8 cellular contexts compared by ENCODE assay signal in genomic region chr11:59668950-59669610, GRCh38. TPM values are rescaled to one million over a fixed set of nuclear protein-coding genes. Genes with fewer than 3 reads are reported as not detected.
DNase-seq lines count a peak whose midpoint lies in the region; ATAC-seq, FAIRE-seq and TF ChIP-seq lines count a peak whose summit lies in the region.

TSS of gene PATL1 (minus strand) at chr11:59669037. CDS start at chr11:59668895, 142 bp downstream.

- peak; percentile 96 for ATAC-seq in HG03439 (IDR thresholded peaks at IDR 0.05; ENCODE audit: unreplicated experiment)

- DNase-seq in AML-193 (lab: John Stamatoyannopoulos, UW) (peak; percentile 96 to 97), NCI-H510A treated with DMSO at 0.1 percent for 48 hours (lab: John Stamatoyannopoulos, UW) (peak; percentile 93), chondrocyte (ENCODE audit: low spot score) (peak; percentile 99), kidney (peak; percentile 100)
- peak; percentile 96 for DNase-seq in activated CD4-positive, alpha-beta T cell treated with anti-CD3 and anti-CD28 coated beads for 24 hours (ENCODE audit: low read depth in 2 of 2)
- DNase-seq in stimulated activated CD4-positive, alpha-beta T cell treated with anti-CD3 and anti-CD28 coated beads, Interleukin-15, amount 100 ng/mL, for 24 hours: peak; percentile 99

- intact Hi-C loops in kidney (cut with DNase I): no loop called here

- peak; percentile 78 for TF ChIP-seq POLR2A in GM19193 (IDR thresholded peaks at IDR 0.05; ENCODE audit: extremely low read depth, insufficient read depth, insufficient read length)

- H3K4me3 ChIP-seq in kidney (ENCODE audit: low read length in 2 of 2): peak within 1 kb of the TSS; percentile 90 to 93

- peak within 1 kb of the TSS; percentile 100 for H3K27ac ChIP-seq in kidney (ENCODE audit: low read depth in 2 of 2, low read length in 2 of 2)

- TF ChIP-seq CTCF in chondrocyte (IDR thresholded peaks at IDR 0.05) (no peak), kidney (IDR thresholded peaks at IDR 0.05; ENCODE audit: borderline replicate concordance, extremely low read depth, insufficient read depth) (no peak)

- H3K36me3 ChIP-seq in kidney (ENCODE audit: control insufficient read depth in 1 of 2, insufficient read depth in 2 of 2, low read length in 2 of 2): peaks cover 2 to 15% of the 10 kb centered on the region in 2 donors

- no peaks in the 10 kb centered on the region for H3K9me3 Mint-ChIP-seq in chondrocyte (ENCODE audit: low read depth)

- H3K4me1 Mint-ChIP-seq in chondrocyte (ENCODE audit: low read depth): peaks cover 27% of the 10 kb centered on the region

- peaks cover 12 to 16% of the 10 kb centered on the region in 2 donors for H3K4me1 ChIP-seq in kidney (ENCODE audit: control insufficient read depth in 1 of 2, insufficient read depth in 1 of 2, low read depth in 1 of 2, low read length in 2 of 2)

- H3K27me3 Mint-ChIP-seq in chondrocyte (ENCODE audit: low read depth): no peaks in the 10 kb centered on the region

- no peaks in the 10 kb centered on the region for H3K9me3 ChIP-seq in kidney (ENCODE audit: control insufficient read depth in 1 of 2, low read length in 2 of 2)

- peaks cover 12% of the 10 kb centered on the region for H3K36me3 Mint-ChIP-seq in chondrocyte (ENCODE audit: low read depth)

- peak within 1 kb of the TSS; percentile 100 for H3K27ac Mint-ChIP-seq in chondrocyte (ENCODE audit: unreplicated experiment)

- peak within 1 kb of the TSS; percentile 94 for H3K4me3 Mint-ChIP-seq in chondrocyte (ENCODE audit: unreplicated experiment)

- FAIRE-seq in kidney (lab: Jason Lieb, UNC): peak; percentile 69

- H3K9ac ChIP-seq in kidney (ENCODE audit: low read length in 2 of 2): peak within 1 kb of the TSS; percentile 89 to 93

RNA-seq across cellular contexts. Expression of gene PATL1, which starts in this region (rescaled TPM):
- total RNA-seq in chondrocyte (24.5 to 30.4 TPM (median 28.8 TPM) in 3 replicates), kidney (35.4 TPM)
- 12.3 TPM for polyA plus RNA-seq in kidney (ENCODE audit: insufficient read depth, low read depth, low replicate concordance)

Comparison
In these comparisons a context has a peak if more than half of its experiments do, and no peak if none do; other contexts are left out.
1. Peak in every context shown above with its lines: DNase-seq, ATAC-seq, H3K4me3 ChIP-seq and H3K27ac ChIP-seq.